8 cellular contexts compared by ENCODE assay signal in genomic region chr18:23136326-23137092, GRCh38. TPM values are rescaled to one million over a fixed set of nuclear protein-coding genes. Genes with fewer than 3 reads are reported as not detected.
DNase-seq lines count a peak whose midpoint lies in the region; ATAC-seq and TF ChIP-seq lines count a peak whose summit lies in the region.

No MANE protein-coding gene starts in this region.

- H3K4me1 ChIP-seq in GM23248 (ENCODE audit: insufficient read depth) (peaks cover 12% of the 10 kb centered on the region; the same call in 1 of the 2 replicates), Peyer's patch (peaks cover 0 to 44% (median 16%) of the 10 kb centered on the region in 4 donors), lower lobe of right lung (peaks cover 54% of the 10 kb centered on the region), subcutaneous abdominal adipose tissue (ENCODE audit: control insufficient read depth in 5 of 5, insufficient read depth in 5 of 5, low read length in 5 of 5) (peaks cover 8 to 64% (median 59%) of the 10 kb centered on the region in 5 donors)

- H3K27me3 ChIP-seq in GM23248 (replicated peaks; ENCODE audit: insufficient read depth) (no peaks in the 10 kb centered on the region), Peyer's patch (no peaks in the 10 kb centered on the region), lower lobe of right lung (ENCODE audit: low read depth) (peaks cover 16% of the 10 kb centered on the region), subcutaneous abdominal adipose tissue (ENCODE audit: control insufficient read depth in 5 of 5, insufficient read depth in 4 of 5, low read length in 5 of 5) (no peaks in the 10 kb centered on the region)

- ATAC-seq in lower lobe of right lung (peak; percentile 49 to 52), GM21447 (IDR thresholded peaks at IDR 0.05; ENCODE audit: unreplicated experiment) (no peak)

- TF ChIP-seq POLR2A in Peyer's patch (IDR thresholded peaks at IDR 0.05), result no peak

- H3K4me3 ChIP-seq in GM23248 (peak overlapping the region; percentile 76), Peyer's patch (peak overlapping the region; percentile 42 to 80 (median 59)), lower lobe of right lung (peak overlapping the region; percentile 70), subcutaneous abdominal adipose tissue (ENCODE audit: low read depth in 1 of 5, low read length in 5 of 5) (peak overlapping the region; percentile 74 to 94 (median 81))

- peak overlapping the region; percentile 66 for H2AFZ ChIP-seq in GM23248

- in situ Hi-C loops in GM23248 (cut with MboI), result loop anchor here (10.0 kb wide), 1 partner anchor 218 kb away; no protein-coding TSS in a partner anchor

- no peaks in the 10 kb centered on the region for H3K9me2 ChIP-seq in GM23248 (ENCODE audit: insufficient read depth)

- intact Hi-C loops in lower lobe of right lung (cut with DNase I), result no loop called here

- peaks cover 14% of the 10 kb centered on the region for H3F3A ChIP-seq in GM23248 (ENCODE audit: insufficient read depth)

- H3K9ac ChIP-seq in GM23248 (peak overlapping the region; percentile 66), subcutaneous abdominal adipose tissue (ENCODE audit: low read length in 5 of 5) (peak overlapping the region in 4 of 5 donors; percentile 55 to 77 (median 62))

- H3K27ac ChIP-seq in GM23248 (no peak overlapping the region), Peyer's patch (peak overlapping the region; percentile 26 to 80 (median 48)), lower lobe of right lung (peak overlapping the region; percentile 77), subcutaneous abdominal adipose tissue (ENCODE audit: low read depth, low read length) (peak overlapping the region; percentile 76)

- H4K20me1 ChIP-seq in GM23248 (ENCODE audit: insufficient read depth), result no peaks in the 10 kb centered on the region

- peak overlapping the region; percentile 90 for H3K4me2 ChIP-seq in GM23248 (ENCODE audit: unreplicated experiment)

- WGBS in GM23248 (ENCODE audit: low coverage in 1 of 2, low lambda C conversion rate in 2 of 2, missing lambda C conversion rate in 2 of 2), 2 experiments, result 1% methylated on average over 63 to 69 of the region's 72 CpGs

- H3K36me3 ChIP-seq in GM23248 (ENCODE audit: low read depth) (no peaks in the 10 kb centered on the region), Peyer's patch (no peaks in the 10 kb centered on the region), lower lobe of right lung (no peaks in the 10 kb centered on the region), subcutaneous abdominal adipose tissue (ENCODE audit: control insufficient read depth in 5 of 5, insufficient read depth in 5 of 5, low read length in 5 of 5) (peaks cover 0 to 3% (median 0%) of the 10 kb centered on the region in 5 donors)

- TF ChIP-seq CTCF in Peyer's patch (IDR thresholded peaks at IDR 0.05) (peak in 1 of 6 experiments; percentile 12), lower lobe of right lung (IDR thresholded peaks at IDR 0.05) (no peak)

- H3K79me2 ChIP-seq in GM23248 (ENCODE audit: insufficient read depth), result peaks cover 50% of the 10 kb centered on the region

- H3K9me3 ChIP-seq in GM23248 (ENCODE audit: low read depth) (no peaks in the 10 kb centered on the region), Peyer's patch (no peaks in the 10 kb centered on the region), lower lobe of right lung (no peaks in the 10 kb centered on the region), subcutaneous abdominal adipose tissue (ENCODE audit: control insufficient read depth in 5 of 5, low read length in 5 of 5) (no peaks in the 10 kb centered on the region)

- peak; percentile 66 for DNase-seq in COLO668 (lab: John Stamatoyannopoulos, UW; ENCODE audit: unreplicated experiment)
- peak; percentile 67 for DNase-seq in GM23248
- peak in 2 of 3 donors; percentile 64 to 71 for DNase-seq in Peyer's patch
- peak; percentile 43 for DNase-seq in dermis blood vessel endothelial cell
- peak; percentile 71 for DNase-seq in lower lobe of right lung
- DNase-seq in SKM-1 treated with dmso at 0.1 percent for 144 hours (lab: John Stamatoyannopoulos, UW; ENCODE audit: unreplicated experiment), result no peak

RNA-seq across cellular contexts. Expression of gene CABLES1, which starts 1.2 kb away (rescaled TPM):
- total RNA-seq in GM23248 (2014; rRNA removed; shearing (Covaris generic)), result 5.7 and 8.9 TPM in 2 replicates
- 1.3 and 2.4 TPM in 2 replicates for polyA plus RNA-seq in GM23248 (2016; fragmentation: Nextera tagmentation; extraction: Ambion mirVana)
- total RNA-seq in Peyer's patch (10 to 100 TPM in 3 of 4 donors, 1 to 10 TPM in 1; 6.6 to 28.5 (median 19.5) TPM), dermis blood vessel endothelial cell (38.5 and 43.3 TPM in 2 replicates), lower lobe of right lung (44.2 TPM)
